Comparison of ENCODE assay signal across 14 cellular contexts in the genomic region with DNA sequence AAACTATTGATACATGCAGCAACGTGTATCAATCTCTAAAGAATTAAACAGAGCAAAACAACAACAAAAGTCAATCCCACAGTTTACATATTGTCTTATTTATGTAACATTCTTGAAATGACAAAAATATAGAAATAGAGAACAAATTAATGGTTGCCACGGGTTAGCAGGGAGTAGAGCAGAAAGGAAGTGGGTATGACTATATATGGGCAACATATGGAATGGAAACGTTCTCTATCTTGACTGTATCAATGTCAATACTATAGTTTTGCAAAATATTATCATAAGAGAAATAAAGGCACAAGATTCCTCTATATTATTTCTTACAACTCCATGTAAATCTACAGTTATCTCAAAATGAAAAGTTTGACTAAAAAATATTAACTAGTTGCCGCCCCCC.
"Had no signal": no experiment of that assay in that cellular context is flagged by ENCODE, and none has a peak within 500 bp of the region (broad histone marks: within the 10 kb centered on the region; RNA-seq: fewer than 3 reads in every experiment).

No MANE protein-coding gene starts in this region.

- H3K9me3 ChIP-seq: esophagus squamous epithelium, thoracic aorta had no signal

- H3K4me3 ChIP-seq: esophagus squamous epithelium, lung, thoracic aorta had no signal

- H3K27ac ChIP-seq: esophagus squamous epithelium, thoracic aorta, WERI-Rb-1 had no signal

- H3K27me3 ChIP-seq: esophagus squamous epithelium had no signal

- H3K36me3 ChIP-seq: esophagus squamous epithelium, thoracic aorta, WERI-Rb-1 had no signal

- H3K4me1 ChIP-seq: esophagus squamous epithelium had no signal

- DNase-seq: activated CD4-positive, alpha-beta memory T cell treated with anti-CD3 and anti-CD28 coated beads, Interleukin-2, amount 10 ng/mL, durations not matched to agents 7 days and 5 days; activated effector memory CD4-positive, alpha-beta T cell treated with Interleukin-2 at 50 U/mL for 16 hours; activated T-cell treated with anti-CD3 and anti-CD28 coated beads, Interleukin-2, amount 50 U/mL, for 4 hours; cortex of kidney; effector CD4-positive, alpha-beta T cell; esophagus squamous epithelium; foreskin fibroblast; left colon; midbrain; T-helper 17 cell; WERI-Rb-1 had no signal

- ATAC-seq: left colon; stimulated activated effector memory CD8-positive, alpha-beta T cell treated with anti-CD3 and anti-CD28 coated beads, Interleukin-12 subunit alpha, Interleukin-12 subunit beta, amount 100 ng/mL, for 72 hours; T-helper 17 cell had no signal
